In the genomic region with DNA sequence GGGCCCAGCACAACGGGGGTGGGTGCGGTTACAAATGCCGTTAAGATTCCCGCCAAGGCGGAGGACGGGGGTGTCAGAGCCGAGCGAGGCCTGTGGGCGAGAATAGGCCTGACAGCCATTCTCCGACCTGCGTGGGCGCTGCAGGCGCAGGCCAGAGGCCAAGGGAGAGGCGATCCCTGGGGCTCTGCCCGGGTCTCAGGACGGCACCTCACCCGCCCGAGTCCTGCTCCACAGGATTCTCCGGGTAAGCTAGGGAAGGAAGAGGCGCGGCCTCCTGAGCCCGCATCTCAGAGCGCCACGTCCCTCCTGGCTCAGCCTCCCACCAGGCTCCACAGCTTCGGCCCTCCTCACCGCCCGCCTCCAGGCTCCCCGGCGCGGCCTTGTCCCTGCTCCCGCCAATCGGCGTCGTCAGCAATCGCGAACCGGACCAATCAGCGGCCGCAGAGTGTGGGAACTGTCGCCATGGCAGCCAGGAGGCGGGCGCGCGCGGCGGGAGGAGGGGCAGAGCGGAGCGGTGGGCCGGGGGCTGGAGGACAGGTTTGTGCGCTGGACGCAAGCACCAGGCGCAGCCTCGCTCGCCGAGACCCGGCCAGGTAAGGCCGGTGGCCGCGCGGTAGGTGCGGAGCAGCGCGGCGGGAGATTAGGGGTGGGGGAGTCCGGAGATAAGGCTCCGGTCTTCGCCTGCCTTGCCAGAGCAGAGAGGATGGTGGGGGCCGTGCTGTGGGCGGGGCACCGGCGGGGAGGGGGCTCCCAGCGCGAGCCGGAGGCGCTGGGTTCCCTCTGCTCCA, we compare ENCODE assay signal across 8 cellular contexts. TPM values are rescaled to one million over a fixed set of nuclear protein-coding genes. Genes with fewer than 3 reads are reported as not detected.
DNase-seq lines count a peak whose midpoint lies in the region; ATAC-seq and TF ChIP-seq lines count a peak whose summit lies in the region.

Gene NUCB2 (plus strand): TSS at position 504 of the 788 bp plus-strand sequence. CDS start 18,585 bp downstream, outside the sequence.

- H3K9ac ChIP-seq in SK-N-SH, result peak within 1 kb of the TSS; percentile 89

- H3K27me3 ChIP-seq in SK-N-SH (ENCODE audit: insufficient read depth), result no peaks in the 10 kb centered on the region

- CTCF ChIA-PET in SK-N-SH (lab: Yijun Ruan, JAX), result interaction anchor here (0.6 to 2.5 kb wide), 3 partner anchors 78 to 107 kb away, joined by 3 to 11 read pairs (median 3); no protein-coding TSS in a partner anchor

- no peaks in the 10 kb centered on the region for H4K20me1 ChIP-seq in SK-N-SH (ENCODE audit: insufficient read depth)

- H3K9me3 ChIP-seq in SK-N-SH, result no peaks in the 10 kb centered on the region

- peak within 1 kb of the TSS; percentile 71 to 95 for H3K4me3 ChIP-seq in SK-N-SH (ENCODE audit: low read depth in 2 of 2, low read length in 1 of 2)

- under 1% methylated on average over 21 of the region's 75 CpGs for WGBS in SK-N-SH (ENCODE audit: low lambda C conversion rate)

- TF ChIP-seq CTCF in SK-N-SH (IDR thresholded peaks at IDR 0.05), result no peak

- peak; percentile 99 for ATAC-seq in HG02571 (IDR thresholded peaks at IDR 0.05; ENCODE audit: unreplicated experiment)

- POLR2A ChIA-PET in SK-N-SH (lab: Yijun Ruan, JAX), result interaction anchor here (0.8 to 1.8 kb wide), 4 partner anchors 9 to 1430 kb away, joined by 3 to 9 read pairs (median 3); partner anchors contain the start of genes PIK3C2A and RPS13

- TF ChIP-seq RAD21 in SK-N-SH (IDR thresholded peaks at IDR 0.05; ENCODE audit: low read length), result no peak

- no peaks in the 10 kb centered on the region for H3K9me2 ChIP-seq in SK-N-SH

- H3F3A ChIP-seq in SK-N-SH (replicated peaks; ENCODE audit: insufficient read depth), result peaks cover 6% of the 10 kb centered on the region

- peak within 1 kb of the TSS; percentile 79 for H3K27ac ChIP-seq in SK-N-SH (ENCODE audit: low read depth in 2 of 2, low read length in 1 of 2)

- peaks cover 29% of the 10 kb centered on the region for H3K79me2 ChIP-seq in SK-N-SH (ENCODE audit: insufficient read depth)

- TF ChIP-seq EP300 in SK-N-SH (IDR thresholded peaks at IDR 0.05; ENCODE audit: borderline replicate concordance in 1 of 2, low read depth in 1 of 2, low read length in 1 of 2), result no peak

- DNase-seq in GM04504 (ENCODE audit: low read depth) (peak; percentile 92), NCI-H1048 (lab: John Stamatoyannopoulos, UW) (peak; percentile 93), SK-N-SH (peak; percentile 96), germinal center (ENCODE audit: low spot score) (peak; percentile 98), non-pigmented ciliary epithelial cell (ENCODE audit: low read depth) (peak; percentile 80), superior temporal gyrus (ENCODE audit: extremely low spot score) (peak; percentile 97)
- peak; percentile 97 for DNase-seq in activated naive CD4-positive, alpha-beta T cell treated with anti-CD3 and anti-CD28 coated beads, Interleukin-2, amount 50 U/mL, for 16 hours

- peak within 1 kb of the TSS; percentile 93 for H3K4me2 ChIP-seq in SK-N-SH

- peak within 1 kb of the TSS; percentile 94 for H2AFZ ChIP-seq in SK-N-SH (ENCODE audit: low read depth)

- peaks cover 3% of the 10 kb centered on the region in 2 experiments; a peak in 1 of 4 replicates for H3K4me1 ChIP-seq in SK-N-SH (ENCODE audit: control insufficient read depth in 1 of 2, insufficient read depth in 2 of 2, low read depth in 1 of 2, low read length in 1 of 2)

- no peaks in the 10 kb centered on the region for H3K36me3 ChIP-seq in SK-N-SH (replicated peaks in 1 of 2; ENCODE audit: control insufficient read depth in 1 of 2, insufficient read depth in 2 of 2, low read length in 1 of 2)

TF ChIP-seq in SK-N-SH, 30 proteins besides CTCF, POLR2A, EP300 and RAD21 (continues in another document):
- TF ChIP-seq EZH2phosphoT487 (IDR thresholded peaks at IDR 0.05; ENCODE audit: borderline replicate concordance, low read depth) (no peak), TCF12 (IDR thresholded peaks at IDR 0.05) (no peak), JUND (IDR thresholded peaks at IDR 0.05) (no peak), MEF2A (IDR thresholded peaks at IDR 0.05; ENCODE audit: borderline replicate concordance, low read depth) (no peak), FOSL2 (IDR thresholded peaks at IDR 0.05; ENCODE audit: borderline replicate concordance, low read depth) (no peak), FOXJ3 (CRISPR knock-in tag; IDR thresholded peaks at IDR 0.05) (no peak), POLR2AphosphoS5 (IDR thresholded peaks at IDR 0.05; ENCODE audit: low read depth, low read length) (peak; percentile 87), NFIC (IDR thresholded peaks at IDR 0.05; ENCODE audit: borderline replicate concordance) (no peak), GABPA (IDR thresholded peaks at IDR 0.05; ENCODE audit: low read depth) (no peak), ELF1 (IDR thresholded peaks at IDR 0.05) (no peak), RFX5 (IDR thresholded peaks at IDR 0.05; ENCODE audit: low read length) (0 out of 2 replicates have a peak, but pooled peaks have one; percentile 52), TAF1 (IDR thresholded peaks at IDR 0.05; ENCODE audit: borderline replicate concordance, low read depth, low read length) (peak; percentile 42; the same call in 1 of the 2 replicates), USF2 (IDR thresholded peaks at IDR 0.05; ENCODE audit: borderline replicate concordance, low read depth, low read length) (no peak), MAX (IDR thresholded peaks at IDR 0.05; ENCODE audit: low read depth) (peak; percentile 29; the same call in 1 of the 2 replicates), SIN3A (IDR thresholded peaks at IDR 0.05; ENCODE audit: borderline replicate concordance, low read depth, low read length) (no peak; the same call in none of the 2 replicates), IRF3 (IDR thresholded peaks at IDR 0.05; ENCODE audit: low read depth, low read length) (peak; percentile 70), RCOR1 (IDR thresholded peaks at IDR 0.05; ENCODE audit: low read length) (no peak), CHD2 (IDR thresholded peaks at IDR 0.05; ENCODE audit: low read length, partially characterized antibody) (peak; percentile 87), PBX3 (IDR thresholded peaks at IDR 0.05) (no peak), GATA2 (CRISPR knock-in tag; IDR thresholded peaks at IDR 0.05) (no peak)
- TF ChIP-seq, protein P1, sequence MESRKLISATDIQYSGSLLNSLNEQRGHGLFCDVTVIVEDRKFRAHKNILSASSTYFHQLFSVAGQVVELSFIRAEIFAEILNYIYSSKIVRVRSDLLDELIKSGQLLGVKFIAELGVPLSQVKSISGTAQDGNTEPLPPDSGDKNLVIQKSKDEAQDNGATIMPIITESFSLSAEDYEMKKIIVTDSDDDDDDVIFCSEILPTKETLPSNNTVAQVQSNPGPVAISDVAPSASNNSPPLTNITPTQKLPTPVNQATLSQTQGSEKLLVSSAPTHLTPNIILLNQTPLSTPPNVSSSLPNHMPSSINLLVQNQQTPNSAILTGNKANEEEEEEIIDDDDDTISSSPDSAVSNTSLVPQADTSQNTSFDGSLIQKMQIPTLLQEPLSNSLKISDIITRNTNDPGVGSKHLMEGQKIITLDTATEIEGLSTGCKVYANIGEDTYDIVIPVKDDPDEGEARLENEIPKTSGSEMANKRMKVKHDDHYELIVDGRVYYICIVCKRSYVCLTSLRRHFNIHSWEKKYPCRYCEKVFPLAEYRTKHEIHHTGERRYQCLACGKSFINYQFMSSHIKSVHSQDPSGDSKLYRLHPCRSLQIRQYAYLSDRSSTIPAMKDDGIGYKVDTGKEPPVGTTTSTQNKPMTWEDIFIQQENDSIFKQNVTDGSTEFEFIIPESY (IDR thresholded peaks at IDR 0.05; ENCODE audit: borderline replicate concordance, low read depth), result no peak
- TF ChIP-seq, protein P2, sequence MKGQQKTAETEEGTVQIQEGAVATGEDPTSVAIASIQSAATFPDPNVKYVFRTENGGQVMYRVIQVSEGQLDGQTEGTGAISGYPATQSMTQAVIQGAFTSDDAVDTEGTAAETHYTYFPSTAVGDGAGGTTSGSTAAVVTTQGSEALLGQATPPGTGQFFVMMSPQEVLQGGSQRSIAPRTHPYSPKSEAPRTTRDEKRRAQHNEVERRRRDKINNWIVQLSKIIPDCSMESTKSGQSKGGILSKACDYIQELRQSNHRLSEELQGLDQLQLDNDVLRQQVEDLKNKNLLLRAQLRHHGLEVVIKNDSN (IDR thresholded peaks at IDR 0.05; ENCODE audit: borderline replicate concordance, low read depth), result no peak

RNA-seq across cellular contexts. Expression of gene NUCB2, which starts in this region (rescaled TPM):
- polyA plus RNA-seq in SK-N-SH (2012; rRNA removed), result 23.9 and 25.0 TPM in 2 replicates
- polyA plus RNA-seq in SK-N-SH (2012; cell fraction: cytosol; rRNA removed), result 34.5 and 53.2 TPM in 2 replicates
- 8.0 and 16.6 TPM in 2 replicates for polyA plus RNA-seq in SK-N-SH (2012; cell fraction: nucleus; rRNA removed)

Comparison
In these comparisons a context has a peak if more than half of its experiments do, and no peak if none do; other contexts are left out.
1. Peak in every context shown above with its lines: DNase-seq, ATAC-seq, H3K4me3 ChIP-seq and H3K27ac ChIP-seq.